Comparison of ENCODE assay signal across 17 cellular contexts in genomic region chr16:27275394-27275793, GRCh38. TPM values are rescaled to one million over a fixed set of nuclear protein-coding genes. Genes with fewer than 3 reads are reported as not detected.
DNase-seq lines count a peak whose midpoint lies in the region; ATAC-seq lines count a peak whose summit lies in the region.
"Had no signal": no experiment of that assay in that cellular context is flagged by ENCODE, and none has a peak within 500 bp of the region (broad histone marks: within the 10 kb centered on the region; RNA-seq: fewer than 3 reads in every experiment).

No MANE protein-coding gene starts in this region.

- ATAC-seq in activated T-cell treated with anti-CD3 and anti-CD28 coated beads, Interleukin-2, amount 50 U/mL, for 72 hours (replicated peaks in 1 of 2) = no peak
- ATAC-seq in activated T-cell treated with anti-CD3 and anti-CD28 coated beads, Interleukin-2, amount 50 U/mL, for 4 hours = no peak
- no peak for ATAC-seq in stimulated activated memory B cell treated with anti-CD40 and anti-IgM and Interleukin-4, amounts not matched to agents 10 μg/mL and 1 μg/mL and 100 μg/mL, for 72 hours
- no peak for ATAC-seq in GM18909 (IDR thresholded peaks at IDR 0.05; ENCODE audit: poor library complexity, unreplicated experiment)
- ATAC-seq: K562 had no signal

- DNase-seq in activated T-cell treated with anti-CD3 and anti-CD28 coated beads, Interleukin-2, amount 50 U/mL, for 72 hours = no peak
- no peak for DNase-seq in activated T-cell treated with anti-CD3 and anti-CD28 coated beads, Interleukin-2, amount 50 U/mL, for 4 hours
- DNase-seq in MV-4-11 (lab: John Stamatoyannopoulos, UW) (peak; percentile 49), SK-N-DZ (ENCODE audit: low spot score) (no peak)
- DNase-seq: ACHN; Calu3; CD4-positive, alpha-beta memory T cell; DMS79 treated with DMSO at 0.1 percent for 48 hours; GDM1; HFFc6; NCI-H1092 treated with DMSO at 0.1 percent for 48 hours; NCI-H1694; NCI-H510A treated with DMSO at 0.1 percent for 48 hours had no signal

- peaks cover 68% of the 10 kb centered on the region for H3K4me1 Mint-ChIP-seq in activated T-cell treated with anti-CD3 and anti-CD28 coated beads, Interleukin-2, amount 50 U/mL, for 72 hours (ENCODE audit: low read depth)
- H3K4me1 Mint-ChIP-seq in activated T-cell treated with anti-CD3 and anti-CD28 coated beads, Interleukin-2, amount 50 U/mL, for 4 hours (ENCODE audit: low read depth) = peaks cover 46% of the 10 kb centered on the region
- peaks cover 60% of the 10 kb centered on the region for H3K4me1 Mint-ChIP-seq in activated naive CD8-positive, alpha-beta T cell (ENCODE audit: low read depth)
- H3K4me1 Mint-ChIP-seq in stimulated activated memory B cell treated with anti-CD40 and anti-IgM and Interleukin-4, amounts not matched to agents 10 μg/mL and 1 μg/mL and 100 μg/mL, for 72 hours = peaks cover 24% of the 10 kb centered on the region

- peaks cover 2% of the 10 kb centered on the region in 2 donors for H3K9me3 Mint-ChIP-seq in activated T-cell treated with anti-CD3 and anti-CD28 coated beads, Interleukin-2, amount 50 U/mL, for 72 hours
- no peaks in the 10 kb centered on the region for H3K9me3 Mint-ChIP-seq in activated T-cell treated with anti-CD3 and anti-CD28 coated beads, Interleukin-2, amount 50 U/mL, for 4 hours
- no peaks in the 10 kb centered on the region for H3K9me3 Mint-ChIP-seq in activated naive CD8-positive, alpha-beta T cell (ENCODE audit: low read depth)
- peaks cover 2% of the 10 kb centered on the region for H3K9me3 Mint-ChIP-seq in stimulated activated memory B cell treated with anti-CD40 and anti-IgM and Interleukin-4, amounts not matched to agents 10 μg/mL and 1 μg/mL and 100 μg/mL, for 72 hours
- H3K9me3 Mint-ChIP-seq: CD4-positive, alpha-beta memory T cell; HFFc6 had no signal

- H3K36me3 Mint-ChIP-seq in activated T-cell treated with anti-CD3 and anti-CD28 coated beads, Interleukin-2, amount 50 U/mL, for 72 hours (ENCODE audit: insufficient read depth in 2 of 2) = peaks cover 3 to 10% of the 10 kb centered on the region in 2 donors
- peaks cover 3% of the 10 kb centered on the region for H3K36me3 Mint-ChIP-seq in activated T-cell treated with anti-CD3 and anti-CD28 coated beads, Interleukin-2, amount 50 U/mL, for 4 hours (ENCODE audit: insufficient read depth)
- H3K36me3 Mint-ChIP-seq in activated naive CD8-positive, alpha-beta T cell = peaks cover 6% of the 10 kb centered on the region
- H3K36me3 Mint-ChIP-seq in stimulated activated memory B cell treated with anti-CD40 and anti-IgM and Interleukin-4, amounts not matched to agents 10 μg/mL and 1 μg/mL and 100 μg/mL, for 72 hours = peaks cover 10% of the 10 kb centered on the region
- H3K36me3 Mint-ChIP-seq: CD4-positive, alpha-beta memory T cell had no signal

- no peaks in the 10 kb centered on the region for H3K27me3 Mint-ChIP-seq in activated T-cell treated with anti-CD3 and anti-CD28 coated beads, Interleukin-2, amount 50 U/mL, for 72 hours (ENCODE audit: low read depth)
- no peaks in the 10 kb centered on the region for H3K27me3 Mint-ChIP-seq in activated T-cell treated with anti-CD3 and anti-CD28 coated beads, Interleukin-2, amount 50 U/mL, for 4 hours (ENCODE audit: low read depth)
- H3K27me3 Mint-ChIP-seq in activated naive CD8-positive, alpha-beta T cell = no peaks in the 10 kb centered on the region
- no peaks in the 10 kb centered on the region for H3K27me3 Mint-ChIP-seq in stimulated activated memory B cell treated with anti-CD40 and anti-IgM and Interleukin-4, amounts not matched to agents 10 μg/mL and 1 μg/mL and 100 μg/mL, for 72 hours
- H3K27me3 Mint-ChIP-seq: CD4-positive, alpha-beta memory T cell had no signal

- H3K4me3 Mint-ChIP-seq in activated T-cell treated with anti-CD3 and anti-CD28 coated beads, Interleukin-2, amount 50 U/mL, for 72 hours = peak overlapping the region; percentile 4 to 53
- no peak overlapping the region for H3K4me3 Mint-ChIP-seq in activated T-cell treated with anti-CD3 and anti-CD28 coated beads, Interleukin-2, amount 50 U/mL, for 4 hours
- no peak overlapping the region for H3K4me3 Mint-ChIP-seq in activated naive CD8-positive, alpha-beta T cell
- no peak overlapping the region for H3K4me3 Mint-ChIP-seq in stimulated activated memory B cell treated with anti-CD40 and anti-IgM and Interleukin-4, amounts not matched to agents 10 μg/mL and 1 μg/mL and 100 μg/mL, for 72 hours
- H3K4me3 Mint-ChIP-seq: CD4-positive, alpha-beta memory T cell; HFFc6 had no signal

- no peak overlapping the region for H3K27ac Mint-ChIP-seq in activated T-cell treated with anti-CD3 and anti-CD28 coated beads, Interleukin-2, amount 50 U/mL, for 72 hours
- peak overlapping the region; percentile 85 for H3K27ac Mint-ChIP-seq in activated naive CD8-positive, alpha-beta T cell
- peak overlapping the region; percentile 35 for H3K27ac Mint-ChIP-seq in stimulated activated memory B cell treated with anti-CD40 and anti-IgM and Interleukin-4, amounts not matched to agents 10 μg/mL and 1 μg/mL and 100 μg/mL, for 72 hours
- H3K27ac Mint-ChIP-seq: CD4-positive, alpha-beta memory T cell; HFFc6 had no signal

RNA-seq across cellular contexts. Expression of gene NSMCE1, which starts 6.8 kb away (rescaled TPM):
- 100 to 1,000 TPM; 119 to 165 TPM for total RNA-seq in activated T-cell treated with anti-CD3 and anti-CD28 coated beads, Interleukin-2, amount 50 U/mL, for 72 hours
- total RNA-seq in activated T-cell treated with anti-CD3 and anti-CD28 coated beads, Interleukin-2, amount 50 U/mL, for 4 hours = 100 to 1,000 TPM; 109 to 111 (median 111) TPM
- polyA plus RNA-seq in SK-N-DZ (2014; cell fraction: cytosol; rRNA removed) = 75.4 and 86.0 TPM in 2 replicates
- polyA plus RNA-seq in SK-N-DZ (2014; cell fraction: nucleus; rRNA removed) = 39.8 and 43.7 TPM in 2 replicates

RNA-seq across cellular contexts. Expression of gene IL4R, which starts 38.4 kb away (rescaled TPM):
- total RNA-seq in activated T-cell treated with anti-CD3 and anti-CD28 coated beads, Interleukin-2, amount 50 U/mL, for 72 hours = 100 to 1,000 TPM; 313 to 348 TPM
- total RNA-seq in activated T-cell treated with anti-CD3 and anti-CD28 coated beads, Interleukin-2, amount 50 U/mL, for 4 hours = 100 to 1,000 TPM; 110 to 143 (median 140) TPM
- 0.84 and 0.85 TPM in 2 replicates for polyA plus RNA-seq in SK-N-DZ (2014; cell fraction: cytosol; rRNA removed)
- 0.28 and 0.33 TPM in 2 replicates for polyA plus RNA-seq in SK-N-DZ (2014; cell fraction: nucleus; rRNA removed)

Comparison
In these comparisons a context has a peak if more than half of its experiments do, and no peak if none do; other contexts are left out.
1. H3K4me3 Mint-ChIP-seq: peak in activated T-cell treated with anti-CD3 and anti-CD28 coated beads, Interleukin-2, amount 50 U/mL, for 72 hours (2 of 2); none in activated T-cell treated with anti-CD3 and anti-CD28 coated beads, Interleukin-2, amount 50 U/mL, for 4 hours (single experiment), activated naive CD8-positive, alpha-beta T cell (single experiment) and stimulated activated memory B cell treated with anti-CD40 and anti-IgM and Interleukin-4, amounts not matched to agents 10 μg/mL and 1 μg/mL and 100 μg/mL, for 72 hours (single experiment).